24 cellular contexts compared by ENCODE assay signal in genomic region chr15:92460023-92460422, GRCh38.
"Had no signal": no experiment of that assay in that cellular context is flagged by ENCODE, and none has a peak within 500 bp of the region (broad histone marks: within the 10 kb centered on the region; RNA-seq: fewer than 3 reads in every experiment).

No MANE protein-coding gene starts in this region.

- H3K27ac ChIP-seq: brain microvascular endothelial cell, colonic mucosa, epithelial cell of prostate, heart right ventricle, WERI-Rb-1 had no signal

- DNase-seq: activated B cell treated with CpG ODN at 0.5 μM for 24 hours; activated CD4-positive, alpha-beta T cell treated with anti-CD3 and anti-CD28 coated beads for 48 hours; activated CD4-positive, alpha-beta T cell treated with anti-CD3 and anti-CD28 coated beads, Interleukin-2, amount 50 U/mL, for 1 hour; activated CD4-positive, alpha-beta T cell treated with anti-CD3 and anti-CD28 coated beads, Interleukin-2, amount 50 U/mL, for 48 hours; activated CD8-positive, alpha-beta memory T cell treated with anti-CD3 and anti-CD28 coated beads for 24 hours; activated CD8-positive, alpha-beta T cell treated with anti-CD3 and anti-CD28 coated beads for 36 hours; activated effector memory CD4-positive, alpha-beta T cell treated with Interleukin-2 at 50 U/mL for 16 hours; activated gamma-delta T cell treated with Interleukin-2 at 50 U/mL for 16 hours; activated naive CD4-positive, alpha-beta T cell treated with anti-CD3 and anti-CD28 coated beads, Interleukin-2, amount 50 U/mL, for 16 hours; activated naive CD4-positive, alpha-beta T cell treated with Interleukin-2 at 50 U/mL for 16 hours; activated T-cell treated with anti-CD3 and anti-CD28 coated beads, Interleukin-2, amount 50 U/mL, for 4 hours; amniotic stem cell; brain microvascular endothelial cell; colonic mucosa; effector CD8-positive, alpha-beta T cell; foreskin fibroblast; heart right ventricle; T-helper 1 cell; T-helper 17 cell; T1000; WERI-Rb-1 had no signal

- H3K4me3 ChIP-seq: colonic mucosa, heart right ventricle had no signal

- H3K9me3 ChIP-seq: colonic mucosa, heart right ventricle had no signal

- ATAC-seq: activated CD4-positive, CD25-positive, alpha-beta regulatory T cell treated with anti-CD3 and anti-CD28 coated beads, Interleukin-2, amount 50 U/mL, for 24 hours; activated CD8-positive, alpha-beta T cell treated with anti-CD3 and anti-CD28 coated beads for 36 hours; activated T-cell treated with anti-CD3 and anti-CD28 coated beads, Interleukin-2, amount 50 U/mL, for 4 hours; activated T-helper 17 cell treated with anti-CD3 and anti-CD28 coated beads, Interleukin-2, amount 50 U/mL, for 72 hours; heart right ventricle; T-helper 17 cell had no signal

- H3K27me3 ChIP-seq: brain microvascular endothelial cell, colonic mucosa, heart right ventricle had no signal

- H3K4me1 ChIP-seq: colonic mucosa had no signal

- H3K36me3 ChIP-seq: brain microvascular endothelial cell, colonic mucosa, heart right ventricle, WERI-Rb-1 had no signal
